In genomic region chr2:38634684-38635083, GRCh38 we compare ENCODE assay signal across 9 cellular contexts. TPM values are rescaled to one million over a fixed set of nuclear protein-coding genes. Genes with fewer than 3 reads are reported as not detected.
A peak's percentile ranks its signal among the peaks of the same experiment; 100 is the strongest.
DNase-seq lines count a peak whose midpoint lies in the region; ATAC-seq and TF ChIP-seq lines count a peak whose summit lies in the region.
"Had no signal": no experiment of that assay in that cellular context is flagged by ENCODE, and none has a peak within 500 bp of the region (broad histone marks: within the 10 kb centered on the region; RNA-seq: fewer than 3 reads in every experiment).

No MANE protein-coding gene starts in this region.

- no peaks in the 10 kb centered on the region for H3K9me2 ChIP-seq in MM.1S (replicated peaks; ENCODE audit: insufficient read depth, low read length)

- H3K27ac Mint-ChIP-seq in naive thymus-derived CD4-positive, alpha-beta T cell, result no peak overlapping the region
- H3K27ac Mint-ChIP-seq: natural killer cell had no signal

- no peaks in the 10 kb centered on the region; the same call in 1 of the 2 replicates for H3F3A ChIP-seq in MM.1S (ENCODE audit: insufficient read depth, low read length)

- peak; percentile 85 for DNase-seq in MM.1S
- DNase-seq in naive thymus-derived CD4-positive, alpha-beta T cell, result no peak
- DNase-seq in DMS79 treated with DMSO at 0.1 percent for 48 hours (lab: John Stamatoyannopoulos, UW), result no peak
- DNase-seq in UCSD-AML1 (lab: John Stamatoyannopoulos, UW; ENCODE audit: unreplicated experiment), result no peak
- DNase-seq in DMS53 (lab: John Stamatoyannopoulos, UW), result no peak
- DNase-seq: natural killer cell had no signal

- H3K36me3 Mint-ChIP-seq in naive thymus-derived CD4-positive, alpha-beta T cell, result peaks cover 0 to 11% (median 0%) of the 10 kb centered on the region in 5 donors
- H3K36me3 Mint-ChIP-seq: natural killer cell had no signal

- no peak for TF ChIP-seq EP300 in gastroesophageal sphincter (IDR thresholded peaks at IDR 0.05)

- intact Hi-C loops in naive thymus-derived CD4-positive, alpha-beta T cell (cut with micrococcal nuclease), result no loop called here

- CTCF ChIA-PET in naive thymus-derived CD4-positive, alpha-beta T cell (lab: Charles Lee), result no interaction called here

- H3K4me3 Mint-ChIP-seq in naive thymus-derived CD4-positive, alpha-beta T cell, result peak overlapping the region in 1 of 10 donors; percentile 26
- H3K4me3 Mint-ChIP-seq: natural killer cell had no signal

- no peak overlapping the region for H3K9ac ChIP-seq in MM.1S (ENCODE audit: low read length)

- peaks cover 0 to 6% (median 2%) of the 10 kb centered on the region in 11 donors for H3K9me3 Mint-ChIP-seq in naive thymus-derived CD4-positive, alpha-beta T cell

- no peaks in the 10 kb centered on the region for H3K79me2 ChIP-seq in MM.1S (ENCODE audit: low read length)

- peak overlapping the region; percentile 42 for H3K4me2 ChIP-seq in MM.1S (ENCODE audit: low read depth, low read length)

- H3K4me1 Mint-ChIP-seq in naive thymus-derived CD4-positive, alpha-beta T cell, result peaks cover 0 to 32% (median 10%) of the 10 kb centered on the region in 7 donors
- H3K4me1 Mint-ChIP-seq: natural killer cell had no signal

- POLR2A ChIA-PET in naive thymus-derived CD4-positive, alpha-beta T cell (lab: Charles Lee), result no interaction called here

- no peaks in the 10 kb centered on the region for H3K36me3 ChIP-seq in MM.1S (replicated peaks; ENCODE audit: insufficient read depth, low read length)
- H3K36me3 ChIP-seq in naive thymus-derived CD4-positive, alpha-beta T cell (ENCODE audit: control insufficient read depth in 2 of 3, insufficient read depth in 3 of 3, low read length in 3 of 3), result no peaks in the 10 kb centered on the region
- H3K36me3 ChIP-seq in gastroesophageal sphincter, result no peaks in the 10 kb centered on the region

- H3K27ac ChIP-seq in MM.1S (ENCODE audit: low read length) (no peak overlapping the region), gastroesophageal sphincter (no peak overlapping the region)
- no peak overlapping the region for H3K27ac ChIP-seq in naive thymus-derived CD4-positive, alpha-beta T cell (ENCODE audit: low read depth, low read length)

- no peaks in the 10 kb centered on the region for H3K27me3 ChIP-seq in MM.1S (replicated peaks; ENCODE audit: insufficient read depth, low read length)
- no peaks in the 10 kb centered on the region for H3K27me3 ChIP-seq in naive thymus-derived CD4-positive, alpha-beta T cell (ENCODE audit: control insufficient read depth in 2 of 2, insufficient read depth in 2 of 2, low read length in 2 of 2)
- H3K27me3 ChIP-seq in gastroesophageal sphincter, result no peaks in the 10 kb centered on the region

- WGBS in gastroesophageal sphincter (ENCODE audit: low coverage in 1 of 2), 2 donors, result 54 to 55% methylated on average over 3 of the region's 3 CpGs

- H4K20me1 ChIP-seq in MM.1S (ENCODE audit: insufficient read depth, low read length), result no peaks in the 10 kb centered on the region

- H2AFZ ChIP-seq in MM.1S (ENCODE audit: low read length), result no peak overlapping the region

- H3K9me3 ChIP-seq in MM.1S (replicated peaks; ENCODE audit: insufficient read depth, low read length), result no peaks in the 10 kb centered on the region
- no peaks in the 10 kb centered on the region for H3K9me3 ChIP-seq in naive thymus-derived CD4-positive, alpha-beta T cell (ENCODE audit: control insufficient read depth in 2 of 3, low read length in 3 of 3)
- peaks cover 0 to 2% (median 0%) of the 10 kb centered on the region in 3 donors for H3K9me3 ChIP-seq in gastroesophageal sphincter

- no peak for TF ChIP-seq POLR2A in gastroesophageal sphincter (IDR thresholded peaks at IDR 0.05)

- ATAC-seq in GM19025 (IDR thresholded peaks at IDR 0.05; ENCODE audit: low read depth, unreplicated experiment) (peak; percentile 79), HG02763 (IDR thresholded peaks at IDR 0.05; ENCODE audit: unreplicated experiment) (peak; percentile 85), gastroesophageal sphincter (no peak)
- ATAC-seq in naive thymus-derived CD4-positive, alpha-beta T cell, result peak; percentile 64
- ATAC-seq: natural killer cell had no signal

- TF ChIP-seq CTCF in MM.1S (IDR thresholded peaks at IDR 0.05; ENCODE audit: low read length) (no peak), gastroesophageal sphincter (IDR thresholded peaks at IDR 0.05) (no peak)

- H3K4me1 ChIP-seq in MM.1S (ENCODE audit: low read length) (peaks cover 20% of the 10 kb centered on the region), gastroesophageal sphincter (no peaks in the 10 kb centered on the region)
- no peaks in the 10 kb centered on the region for H3K4me1 ChIP-seq in naive thymus-derived CD4-positive, alpha-beta T cell (ENCODE audit: control insufficient read depth in 2 of 2, insufficient read depth in 2 of 2, low read length in 2 of 2)

- no peaks in the 10 kb centered on the region for H3K27me3 Mint-ChIP-seq in naive thymus-derived CD4-positive, alpha-beta T cell

- H3K4me3 ChIP-seq in MM.1S (ENCODE audit: low read length) (no peak overlapping the region), gastroesophageal sphincter (no peak overlapping the region)
- no peak overlapping the region for H3K4me3 ChIP-seq in naive thymus-derived CD4-positive, alpha-beta T cell (ENCODE audit: low read length)

RNA-seq across cellular contexts. Expression of gene GALM, which starts 31.2 kb away (rescaled TPM):
- total RNA-seq in naive thymus-derived CD4-positive, alpha-beta T cell, result 10 to 100 TPM in 4 of 5 experiments, 1 to 10 TPM in 1; 4.3 to 52.5 (median 14.4) TPM
- polyA plus RNA-seq in naive thymus-derived CD4-positive, alpha-beta T cell, result 10 to 100 TPM; 14.7 to 17.5 TPM
- total RNA-seq in gastroesophageal sphincter, result 10 to 100 TPM in 3 of 4 donors, 1 to 10 TPM in 1; 9.2 to 17.1 (median 13.2) TPM

RNA-seq across cellular contexts. Expression of gene HNRNPLL, which starts 32.0 kb away (rescaled TPM):
- total RNA-seq in naive thymus-derived CD4-positive, alpha-beta T cell, result 10 to 100 TPM; 10.1 to 66.8 (median 30.2) TPM
- polyA plus RNA-seq in naive thymus-derived CD4-positive, alpha-beta T cell, result 10 to 100 TPM; 14.1 to 16.4 TPM
- 10 to 100 TPM; 47.3 to 79.1 (median 68.7) TPM for total RNA-seq in gastroesophageal sphincter
